11 cellular contexts compared by ENCODE assay signal in genomic region chr4:167020410-167020809, GRCh38.
DNase-seq lines count a peak whose midpoint lies in the region; ATAC-seq and TF ChIP-seq lines count a peak whose summit lies in the region.
"Had no signal": no experiment of that assay in that cellular context is flagged by ENCODE, and none has a peak within 500 bp of the region (broad histone marks: within the 10 kb centered on the region; RNA-seq: fewer than 3 reads in every experiment).

No MANE protein-coding gene starts in this region.

- H3K36me3 Mint-ChIP-seq in activated T-cell treated with anti-CD3 and anti-CD28 coated beads, Interleukin-2, amount 50 U/mL, for 24 hours (ENCODE audit: low read depth): no peaks in the 10 kb centered on the region
- H3K36me3 Mint-ChIP-seq: activated naive CD8-positive, alpha-beta T cell; naive thymus-derived CD8-positive, alpha-beta T cell had no signal

- no peak overlapping the region for H3K27ac Mint-ChIP-seq in activated T-cell treated with anti-CD3 and anti-CD28 coated beads, Interleukin-2, amount 50 U/mL, for 24 hours
- no peak overlapping the region for H3K27ac Mint-ChIP-seq in stimulated activated naive CD8-positive, alpha-beta T cell treated with anti-CD3 and anti-CD28 coated beads, Interleukin-15, amount 100 ng/mL, for 72 hours
- H3K27ac Mint-ChIP-seq: activated naive CD8-positive, alpha-beta T cell; naive thymus-derived CD8-positive, alpha-beta T cell had no signal

- DNase-seq in GM06990 (ENCODE audit: extremely low read depth, insufficient read length) (no peak), SJCRH30 (peak; percentile 13 to 20), iPS-NIHi11 (ENCODE audit: low spot score) (peak; percentile 6), NCI-H2029 treated with DMSO at 0.1 percent for 48 hours (lab: John Stamatoyannopoulos, UW) (no peak), NCI-H2196 treated with DMSO at 0.1 percent for 48 hours (lab: John Stamatoyannopoulos, UW; ENCODE audit: unreplicated experiment) (no peak)
- DNase-seq in activated T-cell treated with anti-CD3 and anti-CD28 coated beads, Interleukin-2, amount 50 U/mL, for 24 hours: no peak
- no peak for DNase-seq in stimulated activated naive CD8-positive, alpha-beta T cell treated with anti-CD3 and anti-CD28 coated beads, Interleukin-15, amount 100 ng/mL, for 72 hours
- DNase-seq: naive thymus-derived CD8-positive, alpha-beta T cell; NCI-H510A treated with DMSO at 0.1 percent for 48 hours had no signal

- no peaks in the 10 kb centered on the region for H3K9me3 ChIP-seq in SJCRH30 (replicated peaks)

- H3K4me1 Mint-ChIP-seq in activated T-cell treated with anti-CD3 and anti-CD28 coated beads, Interleukin-2, amount 50 U/mL, for 24 hours (ENCODE audit: low read depth): no peaks in the 10 kb centered on the region
- no peaks in the 10 kb centered on the region for H3K4me1 Mint-ChIP-seq in stimulated activated naive CD8-positive, alpha-beta T cell treated with anti-CD3 and anti-CD28 coated beads, Interleukin-15, amount 100 ng/mL, for 72 hours
- H3K4me1 Mint-ChIP-seq: naive thymus-derived CD8-positive, alpha-beta T cell had no signal

- H3K27me3 ChIP-seq in GM06990 (replicated peaks; ENCODE audit: control insufficient read depth, insufficient read depth, low read length): no peaks in the 10 kb centered on the region
- no peaks in the 10 kb centered on the region for H3K27me3 ChIP-seq in SJCRH30

- no peaks in the 10 kb centered on the region for H3K4me1 ChIP-seq in SJCRH30

- H3K4me3 Mint-ChIP-seq in activated T-cell treated with anti-CD3 and anti-CD28 coated beads, Interleukin-2, amount 50 U/mL, for 24 hours: no peak overlapping the region
- no peak overlapping the region for H3K4me3 Mint-ChIP-seq in stimulated activated naive CD8-positive, alpha-beta T cell treated with anti-CD3 and anti-CD28 coated beads, Interleukin-15, amount 100 ng/mL, for 72 hours
- H3K4me3 Mint-ChIP-seq: activated naive CD8-positive, alpha-beta T cell; naive thymus-derived CD8-positive, alpha-beta T cell had no signal

- peak; percentile 36 for ATAC-seq in HG02610 (IDR thresholded peaks at IDR 0.05; ENCODE audit: unreplicated experiment)
- ATAC-seq in stimulated activated naive CD8-positive, alpha-beta T cell treated with anti-CD3 and anti-CD28 coated beads, Interleukin-15, amount 100 ng/mL, for 72 hours: no peak
- ATAC-seq: naive thymus-derived CD8-positive, alpha-beta T cell had no signal

- H3K4me3 ChIP-seq in GM06990 (replicated peaks; ENCODE audit: low read depth, low read length): no peak overlapping the region
- no peak overlapping the region for H3K4me3 ChIP-seq in SJCRH30

- H3K27me3 Mint-ChIP-seq in activated T-cell treated with anti-CD3 and anti-CD28 coated beads, Interleukin-2, amount 50 U/mL, for 24 hours: no peaks in the 10 kb centered on the region
- H3K27me3 Mint-ChIP-seq in stimulated activated naive CD8-positive, alpha-beta T cell treated with anti-CD3 and anti-CD28 coated beads, Interleukin-15, amount 100 ng/mL, for 72 hours: no peaks in the 10 kb centered on the region
- H3K27me3 Mint-ChIP-seq: activated naive CD8-positive, alpha-beta T cell had no signal

- H3K36me3 ChIP-seq in GM06990 (ENCODE audit: control insufficient read depth, insufficient read depth, low read length): no peaks in the 10 kb centered on the region
- H3K36me3 ChIP-seq in SJCRH30: no peaks in the 10 kb centered on the region

- no peaks in the 10 kb centered on the region for H3K9me3 Mint-ChIP-seq in activated T-cell treated with anti-CD3 and anti-CD28 coated beads, Interleukin-2, amount 50 U/mL, for 24 hours
- H3K9me3 Mint-ChIP-seq in stimulated activated naive CD8-positive, alpha-beta T cell treated with anti-CD3 and anti-CD28 coated beads, Interleukin-15, amount 100 ng/mL, for 72 hours: no peaks in the 10 kb centered on the region
- H3K9me3 Mint-ChIP-seq: naive thymus-derived CD8-positive, alpha-beta T cell had no signal

- peak; percentile 62 for TF ChIP-seq CTCF in GM06990 (IDR thresholded peaks at IDR 0.05; ENCODE audit: insufficient read depth, low read length, poor library complexity, severe bottlenecking)

- no peak overlapping the region for H3K27ac ChIP-seq in SJCRH30

Comparison
In these comparisons a context has a peak if more than half of its experiments do, and no peak if none do; other contexts are left out.
1. DNase-seq: peak in SJCRH30 (2 of 2) and iPS-NIHi11 (single experiment); none in GM06990 (single experiment), NCI-H2029 treated with DMSO at 0.1 percent for 48 hours (single experiment), NCI-H2196 treated with DMSO at 0.1 percent for 48 hours (single experiment), activated T-cell treated with anti-CD3 and anti-CD28 coated beads, Interleukin-2, amount 50 U/mL, for 24 hours (single experiment) and stimulated activated naive CD8-positive, alpha-beta T cell treated with anti-CD3 and anti-CD28 coated beads, Interleukin-15, amount 100 ng/mL, for 72 hours (0 of 2).